Comparison of ENCODE assay signal across 1 cellular context in genomic region chr20:63626424-63627128, GRCh38.
TF ChIP-seq lines count a peak whose summit lies in the region.

Gene GMEB2, minus strand, starts transcription at chr20:63627101. Its CDS starts 7,704 bp downstream, at chr20:63619397.

TF ChIP-seq in HepG2, 621 proteins besides CTCF, POLR2A, EP300 and RAD21 (continued from another document and continues in another):
- TF ChIP-seq ZNF687 (CRISPR knock-in tag; IDR thresholded peaks at IDR 0.05) (peak; percentile 6), PHF8 (CRISPR knock-in tag; IDR thresholded peaks at IDR 0.05) (peak; percentile 65), SRY (CRISPR knock-in tag; IDR thresholded peaks at IDR 0.05) (peak; percentile 81; the same call in 1 of the 2 replicates), ZNF253 (CRISPR knock-in tag; IDR thresholded peaks at IDR 0.05; ENCODE audit: borderline replicate concordance) (peak; percentile 52; the same call in 1 of the 2 replicates), ZNF281 (CRISPR knock-in tag; IDR thresholded peaks at IDR 0.05; ENCODE audit: borderline replicate concordance) (peak; percentile 81), ZNF704 (CRISPR knock-in tag; IDR thresholded peaks at IDR 0.05; ENCODE audit: borderline replicate concordance) (peak; percentile 40; the same call in 1 of the 2 replicates), MYC (CRISPR knock-in tag; IDR thresholded peaks at IDR 0.05; ENCODE audit: borderline replicate concordance) (peak; percentile 80), ZNF263 (CRISPR knock-in tag; IDR thresholded peaks at IDR 0.05) (peak; percentile 33; the same call in 1 of the 2 replicates), AGO2 (optimal IDR thresholded peaks at IDR 0.05; ENCODE audit: low read depth, low read length) (peak; percentile 96), CREB1 (IDR thresholded peaks at IDR 0.05) (peak; percentile 76; the same call in 1 of the 2 replicates), CREB1 (CRISPR knock-in tag; IDR thresholded peaks at IDR 0.05) (no peak), ZNF512 (CRISPR knock-in tag; IDR thresholded peaks at IDR 0.05) (no peak), ZNF121 (CRISPR knock-in tag; IDR thresholded peaks at IDR 0.05) (no peak), HOMEZ (CRISPR knock-in tag; IDR thresholded peaks at IDR 0.05; ENCODE audit: low read depth) (no peak), BHLHE40 (IDR thresholded peaks at IDR 0.05; ENCODE audit: low read length) (no peak), ZNF770 (CRISPR knock-in tag; IDR thresholded peaks at IDR 0.05) (peak; percentile 56; the same call in 1 of the 2 replicates), ZNF367 (CRISPR knock-in tag; IDR thresholded peaks at IDR 0.05; ENCODE audit: borderline replicate concordance) (peak; percentile 71; the same call in 1 of the 2 replicates), ATF3 (CRISPR knock-in tag; IDR thresholded peaks at IDR 0.05) (0 out of 2 replicates have a peak, but pooled peaks have one; percentile 16), ZNF256 (CRISPR knock-in tag; conservative IDR thresholded peaks at IDR 0.05) (no peak; the same call in 1 of the 2 replicates), ZNF20 (CRISPR knock-in tag; IDR thresholded peaks at IDR 0.05) (no peak), THRA (CRISPR knock-in tag; IDR thresholded peaks at IDR 0.05; ENCODE audit: borderline replicate concordance) (0 out of 2 replicates have a peak, but pooled peaks have one; percentile 19), MED8 (CRISPR knock-in tag; IDR thresholded peaks at IDR 0.05; ENCODE audit: insufficient replicate concordance) (no peak), HOXD1 (CRISPR knock-in tag; IDR thresholded peaks at IDR 0.05) (0 out of 2 replicates have a peak, but pooled peaks have one; percentile 43), ZHX2 (IDR thresholded peaks at IDR 0.05; ENCODE audit: low read depth) (peak; percentile 71; the same call in 1 of the 2 replicates), ZHX2 (CRISPR knock-in tag; IDR thresholded peaks at IDR 0.05; ENCODE audit: borderline replicate concordance) (no peak), MTA1 (CRISPR knock-in tag; IDR thresholded peaks at IDR 0.05; ENCODE audit: borderline replicate concordance) (peak; percentile 71; the same call in 1 of the 2 replicates), HMG20B (CRISPR knock-in tag; conservative IDR thresholded peaks at IDR 0.05) (no peak), POLR2G (IDR thresholded peaks at IDR 0.05; ENCODE audit: low read depth, low read length) (peak; percentile 53), SPEN (CRISPR knock-in tag; IDR thresholded peaks at IDR 0.05; ENCODE audit: low read depth) (peak; percentile 72), ZIK1 (CRISPR knock-in tag; IDR thresholded peaks at IDR 0.05; ENCODE audit: borderline replicate concordance, low read depth) (0 out of 2 replicates have a peak, but pooled peaks have one; percentile 59), RBM39 (IDR thresholded peaks at IDR 0.05; ENCODE audit: low read depth, low read length, poor library complexity, severe bottlenecking) (peak; percentile 89), MAFG (CRISPR knock-in tag; IDR thresholded peaks at IDR 0.05) (0 out of 2 replicates have a peak, but pooled peaks have one; percentile 30), CBFB (CRISPR knock-in tag; IDR thresholded peaks at IDR 0.05) (peak; percentile 50; the same call in 1 of the 2 replicates), NRL (CRISPR knock-in tag; IDR thresholded peaks at IDR 0.05; ENCODE audit: borderline replicate concordance) (0 out of 2 replicates have a peak, but pooled peaks have one; percentile 75)
